1 cellular context compared by ENCODE assay signal in the genomic region with DNA sequence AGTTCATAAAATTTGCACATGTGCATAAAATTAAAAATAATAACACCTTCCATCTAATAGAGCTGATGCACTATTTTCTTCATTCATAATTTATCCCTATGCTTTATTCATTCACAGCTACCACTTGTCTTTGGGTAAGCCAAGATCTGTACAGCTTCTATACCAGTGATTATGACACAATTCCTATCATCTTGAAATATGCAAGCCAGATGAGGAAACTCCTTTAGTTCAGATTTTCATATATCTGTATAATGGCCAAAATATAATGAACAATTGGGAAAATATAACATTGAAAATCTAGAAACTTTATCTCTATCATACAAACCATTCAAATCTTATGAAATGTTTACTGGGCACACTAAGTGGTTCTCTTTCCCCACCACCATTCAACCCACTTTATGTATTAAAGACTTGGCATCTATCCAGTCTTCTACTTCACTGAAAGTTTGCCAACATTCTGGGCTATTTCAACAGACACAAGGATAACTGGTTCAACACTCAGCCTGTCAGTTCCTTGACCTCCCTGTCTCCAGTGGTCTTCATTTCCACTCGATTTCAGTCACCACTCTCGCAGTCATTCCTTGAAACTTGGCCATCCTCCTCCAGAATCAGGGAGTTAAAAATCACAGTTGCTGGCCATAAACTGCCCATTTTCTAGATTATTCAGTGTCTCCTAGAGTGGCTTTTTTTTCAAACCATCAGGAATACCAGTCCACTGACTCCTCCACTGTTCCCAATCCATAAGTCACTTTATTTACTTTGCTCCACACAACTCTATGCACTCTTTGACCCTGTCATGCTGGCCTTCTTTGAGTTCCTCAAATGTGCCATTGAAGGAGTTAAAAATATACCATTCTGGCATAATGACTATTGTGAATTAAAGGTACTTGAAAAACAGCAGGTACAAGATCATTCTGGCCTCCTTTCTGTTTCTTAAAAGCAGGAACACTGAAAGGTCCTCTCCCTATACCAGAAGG.
TF ChIP-seq lines count a peak whose summit lies in the region.

No MANE protein-coding gene starts in this region.

TF ChIP-seq in WTC11, 78 proteins besides CTCF, POLR2A, EP300 and RAD21 (continued from another document):
- TF ChIP-seq, protein P1, sequence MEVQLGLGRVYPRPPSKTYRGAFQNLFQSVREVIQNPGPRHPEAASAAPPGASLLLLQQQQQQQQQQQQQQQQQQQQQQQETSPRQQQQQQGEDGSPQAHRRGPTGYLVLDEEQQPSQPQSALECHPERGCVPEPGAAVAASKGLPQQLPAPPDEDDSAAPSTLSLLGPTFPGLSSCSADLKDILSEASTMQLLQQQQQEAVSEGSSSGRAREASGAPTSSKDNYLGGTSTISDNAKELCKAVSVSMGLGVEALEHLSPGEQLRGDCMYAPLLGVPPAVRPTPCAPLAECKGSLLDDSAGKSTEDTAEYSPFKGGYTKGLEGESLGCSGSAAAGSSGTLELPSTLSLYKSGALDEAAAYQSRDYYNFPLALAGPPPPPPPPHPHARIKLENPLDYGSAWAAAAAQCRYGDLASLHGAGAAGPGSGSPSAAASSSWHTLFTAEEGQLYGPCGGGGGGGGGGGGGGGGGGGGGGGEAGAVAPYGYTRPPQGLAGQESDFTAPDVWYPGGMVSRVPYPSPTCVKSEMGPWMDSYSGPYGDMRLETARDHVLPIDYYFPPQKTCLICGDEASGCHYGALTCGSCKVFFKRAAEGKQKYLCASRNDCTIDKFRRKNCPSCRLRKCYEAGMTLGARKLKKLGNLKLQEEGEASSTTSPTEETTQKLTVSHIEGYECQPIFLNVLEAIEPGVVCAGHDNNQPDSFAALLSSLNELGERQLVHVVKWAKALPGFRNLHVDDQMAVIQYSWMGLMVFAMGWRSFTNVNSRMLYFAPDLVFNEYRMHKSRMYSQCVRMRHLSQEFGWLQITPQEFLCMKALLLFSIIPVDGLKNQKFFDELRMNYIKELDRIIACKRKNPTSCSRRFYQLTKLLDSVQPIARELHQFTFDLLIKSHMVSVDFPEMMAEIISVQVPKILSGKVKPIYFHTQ (CRISPR knock-in tag; IDR thresholded peaks at IDR 0.05): no peak
- TF ChIP-seq, protein P2, sequence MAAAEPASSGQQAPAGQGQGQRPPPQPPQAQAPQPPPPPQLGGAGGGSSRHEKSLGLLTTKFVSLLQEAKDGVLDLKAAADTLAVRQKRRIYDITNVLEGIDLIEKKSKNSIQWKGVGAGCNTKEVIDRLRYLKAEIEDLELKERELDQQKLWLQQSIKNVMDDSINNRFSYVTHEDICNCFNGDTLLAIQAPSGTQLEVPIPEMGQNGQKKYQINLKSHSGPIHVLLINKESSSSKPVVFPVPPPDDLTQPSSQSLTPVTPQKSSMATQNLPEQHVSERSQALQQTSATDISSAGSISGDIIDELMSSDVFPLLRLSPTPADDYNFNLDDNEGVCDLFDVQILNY (CRISPR knock-in tag; IDR thresholded peaks at IDR 0.05): no peak
- TF ChIP-seq ZNF416 (CRISPR knock-in tag; IDR thresholded peaks at IDR 0.05) (no peak), ZNF219 (CRISPR knock-in tag; IDR thresholded peaks at IDR 0.05; ENCODE audit: borderline replicate concordance) (no peak), NFE2L1 (CRISPR knock-in tag; IDR thresholded peaks at IDR 0.05) (no peak), KAT7 (CRISPR knock-in tag; IDR thresholded peaks at IDR 0.05; ENCODE audit: borderline replicate concordance) (no peak), HMGA2 (CRISPR knock-in tag; IDR thresholded peaks at IDR 0.05) (no peak)
- TF ChIP-seq, protein P3, sequence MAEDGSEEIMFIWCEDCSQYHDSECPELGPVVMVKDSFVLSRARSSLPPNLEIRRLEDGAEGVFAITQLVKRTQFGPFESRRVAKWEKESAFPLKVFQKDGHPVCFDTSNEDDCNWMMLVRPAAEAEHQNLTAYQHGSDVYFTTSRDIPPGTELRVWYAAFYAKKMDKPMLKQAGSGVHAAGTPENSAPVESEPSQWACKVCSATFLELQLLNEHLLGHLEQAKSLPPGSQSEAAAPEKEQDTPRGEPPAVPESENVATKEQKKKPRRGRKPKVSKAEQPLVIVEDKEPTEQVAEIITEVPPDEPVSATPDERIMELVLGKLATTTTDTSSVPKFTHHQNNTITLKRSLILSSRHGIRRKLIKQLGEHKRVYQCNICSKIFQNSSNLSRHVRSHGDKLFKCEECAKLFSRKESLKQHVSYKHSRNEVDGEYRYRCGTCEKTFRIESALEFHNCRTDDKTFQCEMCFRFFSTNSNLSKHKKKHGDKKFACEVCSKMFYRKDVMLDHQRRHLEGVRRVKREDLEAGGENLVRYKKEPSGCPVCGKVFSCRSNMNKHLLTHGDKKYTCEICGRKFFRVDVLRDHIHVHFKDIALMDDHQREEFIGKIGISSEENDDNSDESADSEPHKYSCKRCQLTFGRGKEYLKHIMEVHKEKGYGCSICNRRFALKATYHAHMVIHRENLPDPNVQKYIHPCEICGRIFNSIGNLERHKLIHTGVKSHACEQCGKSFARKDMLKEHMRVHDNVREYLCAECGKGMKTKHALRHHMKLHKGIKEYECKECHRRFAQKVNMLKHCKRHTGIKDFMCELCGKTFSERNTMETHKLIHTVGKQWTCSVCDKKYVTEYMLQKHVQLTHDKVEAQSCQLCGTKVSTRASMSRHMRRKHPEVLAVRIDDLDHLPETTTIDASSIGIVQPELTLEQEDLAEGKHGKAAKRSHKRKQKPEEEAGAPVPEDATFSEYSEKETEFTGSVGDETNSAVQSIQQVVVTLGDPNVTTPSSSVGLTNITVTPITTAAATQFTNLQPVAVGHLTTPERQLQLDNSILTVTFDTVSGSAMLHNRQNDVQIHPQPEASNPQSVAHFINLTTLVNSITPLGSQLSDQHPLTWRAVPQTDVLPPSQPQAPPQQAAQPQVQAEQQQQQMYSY (CRISPR knock-in tag; IDR thresholded peaks at IDR 0.05): no peak
